ENCODE assay signal across 23 cellular contexts in genomic region chr12:19185262-19185929, GRCh38.
"Had no signal": no experiment of that assay in that cellular context is flagged by ENCODE, and none has a peak within 500 bp of the region (broad histone marks: within the 10 kb centered on the region; RNA-seq: fewer than 3 reads in every experiment).

No MANE protein-coding gene starts in this region.

- H3K36me3 ChIP-seq: colonic mucosa had no signal

- H3K9me3 Mint-ChIP-seq: activated naive CD8-positive, alpha-beta T cell treated with anti-CD3 and anti-CD28 coated beads for 36 hours; activated T-cell treated with anti-CD3 and anti-CD28 coated beads, Interleukin-2, amount 50 U/mL, for 72 hours; central memory CD8-positive, alpha-beta T cell; naive B cell; T-helper 1 cell treated with Interleukin-12 subunit alpha and Interleukin-12 subunit beta and Interleukin-4 antibody, amounts not matched to agents 30 μg/mL and 1 μg/mL, for 36 hours; type B pancreatic cell had no signal

- H3K9me3 ChIP-seq: body of pancreas, colonic mucosa, mucosa of descending colon, psoas muscle, testis had no signal

- FAIRE-seq: endometrium, frontal cortex, keratinocyte had no signal

- H3K27ac ChIP-seq: body of pancreas, colonic mucosa, psoas muscle, testis had no signal

- H3K27ac Mint-ChIP-seq: activated naive CD8-positive, alpha-beta T cell treated with anti-CD3 and anti-CD28 coated beads for 36 hours; activated T-cell treated with anti-CD3 and anti-CD28 coated beads, Interleukin-2, amount 50 U/mL, for 72 hours; stimulated activated memory B cell treated with anti-CD40 and anti-IgM and Interleukin-4, amounts not matched to agents 10 μg/mL and 1 μg/mL and 100 μg/mL, for 72 hours; T-helper 1 cell treated with Interleukin-12 subunit alpha and Interleukin-12 subunit beta and Interleukin-4 antibody, amounts not matched to agents 30 μg/mL and 1 μg/mL, for 36 hours had no signal

- DNase-seq: activated CD4-positive, alpha-beta T cell treated with anti-CD3 and anti-CD28 coated beads, Interleukin-2, amount 50 U/mL, for 1 hour; activated CD4-positive, CD25-positive, alpha-beta regulatory T cell treated with anti-CD3 and anti-CD28 coated beads, Interleukin-2, amount 50 U/mL, for 72 hours; activated gamma-delta T cell treated with Interleukin-2 at 50 U/mL for 16 hours; activated naive CD8-positive, alpha-beta T cell treated with anti-CD3 and anti-CD28 coated beads for 36 hours; activated T-cell treated with anti-CD3 and anti-CD28 coated beads, Interleukin-2, amount 50 U/mL, for 72 hours; amygdala; body of pancreas; colonic mucosa; erythroblast; mammary epithelial cell; mucosa of descending colon; naive B cell; psoas muscle; stimulated activated CD4-positive, alpha-beta T cell treated with anti-CD3 and anti-CD28 coated beads, Interleukin-4, amount 100 ng/mL, for 24 hours; testis had no signal

- H3K4me3 Mint-ChIP-seq: activated naive CD8-positive, alpha-beta T cell treated with anti-CD3 and anti-CD28 coated beads for 36 hours; activated T-cell treated with anti-CD3 and anti-CD28 coated beads, Interleukin-2, amount 50 U/mL, for 72 hours; central memory CD8-positive, alpha-beta T cell; naive B cell; stimulated activated memory B cell treated with anti-CD40 and anti-IgM and Interleukin-4, amounts not matched to agents 10 μg/mL and 1 μg/mL and 100 μg/mL, for 72 hours; T-helper 1 cell treated with Interleukin-12 subunit alpha and Interleukin-12 subunit beta and Interleukin-4 antibody, amounts not matched to agents 30 μg/mL and 1 μg/mL, for 36 hours; type B pancreatic cell had no signal

- H3K4me1 ChIP-seq: colonic mucosa, psoas muscle had no signal

- H3K4me2 ChIP-seq: smooth muscle cell had no signal

- H3K27me3 ChIP-seq: body of pancreas, colonic mucosa, testis had no signal

- H3K4me1 Mint-ChIP-seq: central memory CD8-positive, alpha-beta T cell had no signal

- H3K36me3 Mint-ChIP-seq: activated naive CD8-positive, alpha-beta T cell treated with anti-CD3 and anti-CD28 coated beads for 36 hours; naive B cell; stimulated activated memory B cell treated with anti-CD40 and anti-IgM and Interleukin-4, amounts not matched to agents 10 μg/mL and 1 μg/mL and 100 μg/mL, for 72 hours had no signal

- H3K4me3 ChIP-seq: body of pancreas, colonic mucosa, mucosa of descending colon, psoas muscle, smooth muscle cell, testis had no signal

- H3K27me3 Mint-ChIP-seq: central memory CD8-positive, alpha-beta T cell; naive B cell; stimulated activated memory B cell treated with anti-CD40 and anti-IgM and Interleukin-4, amounts not matched to agents 10 μg/mL and 1 μg/mL and 100 μg/mL, for 72 hours; type B pancreatic cell had no signal
